30 cellular contexts compared by ENCODE assay signal in the genomic region with DNA sequence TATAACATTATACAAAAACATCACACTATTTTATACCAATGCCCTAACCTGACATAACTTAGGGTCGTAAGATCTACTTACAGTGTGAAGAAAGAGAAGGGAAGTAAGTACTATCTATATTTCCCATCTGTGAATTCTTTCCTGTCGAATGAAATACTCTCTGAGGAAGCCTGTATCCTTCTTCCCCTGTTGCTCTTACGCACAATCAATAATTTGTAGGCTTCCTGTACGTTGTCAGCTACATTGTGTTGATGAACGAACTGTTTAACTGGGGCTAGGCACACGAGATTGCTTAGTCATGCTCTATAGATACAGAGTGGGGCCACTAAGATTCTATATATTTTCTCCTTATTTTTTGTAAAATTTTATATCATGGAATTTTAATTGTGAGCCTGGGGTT.
"Had no signal": no experiment of that assay in that cellular context is flagged by ENCODE, and none has a peak within 500 bp of the region (broad histone marks: within the 10 kb centered on the region; RNA-seq: fewer than 3 reads in every experiment).

No MANE protein-coding gene starts in this region.

- H3K9me3 Mint-ChIP-seq: mesothelial cell of epicardium had no signal

- DNase-seq: hippocampal formation; immature natural killer cell; kidney; left colon; left ventricle myocardium inferior; mesendoderm; mucosa of descending colon; naive thymus-derived CD4-positive, alpha-beta T cell; pancreas; posterior cingulate gyrus; retina; right cardiac atrium; stimulated activated CD4-positive, alpha-beta T cell treated with anti-CD3 and anti-CD28 coated beads, Interleukin-12 subunit alpha, Interleukin-12 subunit beta, amount 100 ng/mL, for 4 hours; stimulated activated CD4-positive, alpha-beta T cell treated with anti-CD3 and anti-CD28 coated beads, Interleukin-15, amount 100 ng/mL, for 24 hours; stimulated activated CD4-positive, alpha-beta T cell treated with anti-CD3 and anti-CD28 coated beads, Interleukin-2, amount 100 ng/mL, for 24 hours; stimulated activated CD4-positive, alpha-beta T cell treated with anti-CD3 and anti-CD28 coated beads, Interleukin-4, amount 100 ng/mL, for 1 hour; stimulated activated naive B cell treated with anti-CD40 and anti-IgM and Interleukin-4, amounts not matched to agents 10 μg/mL and 1 μg/mL and 100 μg/mL, for 72 hours; stimulated activated naive CD8-positive, alpha-beta T cell treated with anti-CD3 and anti-CD28 coated beads, Interleukin-15, Interleukin-2, amounts not matched to agents 100 U/mL and 50 U/mL, for 24 hours; stomach; testis; thyroid gland; transverse colon; upper lobe of left lung had no signal

- H3K27me3 Mint-ChIP-seq: naive thymus-derived CD4-positive, alpha-beta T cell; natural killer cell treated with Interleukin-12 subunit alpha and Interleukin-12 subunit beta and Interleukin-15 and Interleukin-18, amount 100 ng/mL, for 72 hours; stimulated activated naive B cell treated with anti-CD40 and anti-IgM and Interleukin-4, amounts not matched to agents 10 μg/mL and 1 μg/mL and 100 μg/mL, for 72 hours had no signal

- H3K4me1 Mint-ChIP-seq: mesothelial cell of epicardium; naive thymus-derived CD4-positive, alpha-beta T cell had no signal

- H3K4me1 ChIP-seq: left ventricle myocardium inferior, pancreas, prostate gland, stomach, testis, thyroid gland, transverse colon, upper lobe of left lung, vagina had no signal

- H3K4me3 Mint-ChIP-seq: immature natural killer cell; mesothelial cell of epicardium; naive thymus-derived CD4-positive, alpha-beta T cell; natural killer cell treated with Interleukin-12 subunit alpha and Interleukin-12 subunit beta and Interleukin-15 and Interleukin-18, amount 100 ng/mL, for 72 hours; stimulated activated naive B cell treated with anti-CD40 and anti-IgM and Interleukin-4, amounts not matched to agents 10 μg/mL and 1 μg/mL and 100 μg/mL, for 72 hours had no signal

- H3K4me3 ChIP-seq: left ventricle myocardium inferior, lung, mucosa of descending colon, pancreas, prostate gland, skin epidermis, stomach, testis, thyroid gland, transverse colon, upper lobe of left lung, vagina had no signal

- H3K27ac ChIP-seq: left ventricle myocardium inferior, pancreas, prostate gland, skin epidermis, stomach, testis, thyroid gland, transverse colon, upper lobe of left lung, vagina had no signal

- H3K27me3 ChIP-seq: pancreas, stomach, testis, thyroid gland, transverse colon, upper lobe of left lung, vagina had no signal

- H3K36me3 Mint-ChIP-seq: immature natural killer cell; mesothelial cell of epicardium; naive thymus-derived CD4-positive, alpha-beta T cell; stimulated activated naive B cell treated with anti-CD40 and anti-IgM and Interleukin-4, amounts not matched to agents 10 μg/mL and 1 μg/mL and 100 μg/mL, for 72 hours had no signal

- ATAC-seq: left colon; mucosa of descending colon; naive thymus-derived CD4-positive, alpha-beta T cell; natural killer cell treated with Interleukin-12 subunit alpha and Interleukin-12 subunit beta and Interleukin-15 and Interleukin-18, amount 100 ng/mL, for 72 hours; pancreas; right cardiac atrium; sciatic nerve; stimulated activated naive B cell treated with anti-CD40 and anti-IgM and Interleukin-4, amounts not matched to agents 10 μg/mL and 1 μg/mL and 100 μg/mL, for 72 hours; stimulated activated naive CD8-positive, alpha-beta T cell treated with anti-CD3 and anti-CD28 coated beads, Interleukin-15, Interleukin-2, amounts not matched to agents 100 U/mL and 50 U/mL, for 24 hours had no signal

- H3K27ac Mint-ChIP-seq: immature natural killer cell; mesothelial cell of epicardium; naive thymus-derived CD4-positive, alpha-beta T cell; natural killer cell treated with Interleukin-12 subunit alpha and Interleukin-12 subunit beta and Interleukin-15 and Interleukin-18, amount 100 ng/mL, for 72 hours; stimulated activated naive B cell treated with anti-CD40 and anti-IgM and Interleukin-4, amounts not matched to agents 10 μg/mL and 1 μg/mL and 100 μg/mL, for 72 hours had no signal

- H3K36me3 ChIP-seq: left ventricle myocardium inferior, pancreas, prostate gland, stomach, thyroid gland, transverse colon, upper lobe of left lung, vagina had no signal
